Comparison of ENCODE assay signal across 14 cellular contexts in genomic region chr7:121097577-121097976, GRCh38.
DNase-seq lines count a peak whose midpoint lies in the region; ATAC-seq and TF ChIP-seq lines count a peak whose summit lies in the region.
"Had no signal": no experiment of that assay in that cellular context is flagged by ENCODE, and none has a peak within 500 bp of the region (broad histone marks: within the 10 kb centered on the region; RNA-seq: fewer than 3 reads in every experiment).

No MANE protein-coding gene starts in this region.

- peaks cover 11% of the 10 kb centered on the region for H3K4me1 Mint-ChIP-seq in mesothelial cell of epicardium
- H3K4me1 Mint-ChIP-seq: CD4-positive, alpha-beta memory T cell had no signal

- intact Hi-C loops in left ventricle myocardium inferior (cut with micrococcal nuclease): no loop called here

- no peaks in the 10 kb centered on the region for H3K27me3 ChIP-seq in left ventricle myocardium inferior (ENCODE audit: low read depth)
- no peaks in the 10 kb centered on the region for H3K27me3 ChIP-seq in right atrium auricular region
- H3K27me3 ChIP-seq: BE2C had no signal

- H3K4me3 ChIP-seq in left ventricle myocardium inferior (no peak overlapping the region), right atrium auricular region (no peak overlapping the region)
- H3K4me3 ChIP-seq: PC-9 had no signal

- H3K27ac Mint-ChIP-seq in mesothelial cell of epicardium: peak overlapping the region; percentile 51
- no peak overlapping the region for H3K27ac Mint-ChIP-seq in activated naive CD4-positive, alpha-beta T cell treated with anti-CD3 and anti-CD28 coated beads, Interleukin-2, amount 50 U/mL, for 72 hours
- H3K27ac Mint-ChIP-seq: CD4-positive, alpha-beta memory T cell; IgD-negative memory B cell had no signal

- H3K36me3 Mint-ChIP-seq in mesothelial cell of epicardium: peaks cover 3% of the 10 kb centered on the region
- H3K36me3 Mint-ChIP-seq in activated naive CD4-positive, alpha-beta T cell treated with anti-CD3 and anti-CD28 coated beads, Interleukin-2, amount 50 U/mL, for 72 hours: no peaks in the 10 kb centered on the region
- H3K36me3 Mint-ChIP-seq: CD4-positive, alpha-beta memory T cell; IgD-negative memory B cell had no signal

- no peak for TF ChIP-seq CTCF in left ventricle myocardium inferior (IDR thresholded peaks at IDR 0.05; ENCODE audit: borderline replicate concordance)
- no peak for TF ChIP-seq CTCF in right atrium auricular region (IDR thresholded peaks at IDR 0.05)
- no peak for TF ChIP-seq CTCF in mesothelial cell of epicardium (IDR thresholded peaks at IDR 0.05; ENCODE audit: unreplicated experiment)

- ATAC-seq in GM21786 (IDR thresholded peaks at IDR 0.05; ENCODE audit: unreplicated experiment) (no peak), GM19452 (IDR thresholded peaks at IDR 0.05; ENCODE audit: unreplicated experiment) (no peak)
- ATAC-seq in activated naive CD4-positive, alpha-beta T cell treated with anti-CD3 and anti-CD28 coated beads, Interleukin-2, amount 50 U/mL, for 72 hours: no peak

- peak overlapping the region; percentile 4 for H3K27ac ChIP-seq in left ventricle myocardium inferior (replicated peaks)
- no peak overlapping the region for H3K27ac ChIP-seq in right atrium auricular region
- H3K27ac ChIP-seq: PC-9 had no signal

- H3K36me3 ChIP-seq in left ventricle myocardium inferior: peaks cover 38% of the 10 kb centered on the region
- peaks cover 8% of the 10 kb centered on the region for H3K36me3 ChIP-seq in right atrium auricular region
- H3K36me3 ChIP-seq: BE2C had no signal

- no peaks in the 10 kb centered on the region for H3K9me3 Mint-ChIP-seq in mesothelial cell of epicardium
- no peaks in the 10 kb centered on the region for H3K9me3 Mint-ChIP-seq in activated naive CD4-positive, alpha-beta T cell treated with anti-CD3 and anti-CD28 coated beads, Interleukin-2, amount 50 U/mL, for 72 hours
- H3K9me3 Mint-ChIP-seq: CD4-positive, alpha-beta memory T cell; IgD-negative memory B cell had no signal

- H3K9me3 ChIP-seq in left ventricle myocardium inferior (replicated peaks) (no peaks in the 10 kb centered on the region), right atrium auricular region (no peaks in the 10 kb centered on the region)
- H3K9me3 ChIP-seq: BE2C, SK-N-SH had no signal

- H3K27me3 Mint-ChIP-seq in mesothelial cell of epicardium (ENCODE audit: low read depth): no peaks in the 10 kb centered on the region
- H3K27me3 Mint-ChIP-seq: IgD-negative memory B cell had no signal

- no peak for DNase-seq in left ventricle myocardium inferior
- DNase-seq in right atrium auricular region (ENCODE audit: low spot score): no peak
- peak; percentile 43 for DNase-seq in NCI-H146 (lab: John Stamatoyannopoulos, UW)
- DNase-seq in mesothelial cell of epicardium (ENCODE audit: low spot score in 2 of 2, unreplicated experiment in 2 of 2): no peak
- no peak for DNase-seq in activated naive CD4-positive, alpha-beta T cell treated with anti-CD3 and anti-CD28 coated beads, Interleukin-2, amount 50 U/mL, for 72 hours (ENCODE audit: low spot score in 2 of 2)
- DNase-seq: BE2C; CD4-positive, alpha-beta memory T cell; NCI-H1694; NCI-H524 treated with DMSO at 0.1 percent for 48 hours; PC-9; SK-N-SH had no signal

- H3K4me1 ChIP-seq in left ventricle myocardium inferior (peaks cover 41% of the 10 kb centered on the region), right atrium auricular region (peaks cover 0 to 3% of the 10 kb centered on the region in 2 donors)
- H3K4me1 ChIP-seq: BE2C had no signal

- no peak overlapping the region for H3K4me3 Mint-ChIP-seq in mesothelial cell of epicardium
- H3K4me3 Mint-ChIP-seq: CD4-positive, alpha-beta memory T cell; IgD-negative memory B cell had no signal
